ENCODE assay signal across 21 cellular contexts in genomic region chr14:28987516-28987915, GRCh38.
"Had no signal": no experiment of that assay in that cellular context is flagged by ENCODE, and none has a peak within 500 bp of the region (broad histone marks: within the 10 kb centered on the region; RNA-seq: fewer than 3 reads in every experiment).

No MANE protein-coding gene starts in this region.

- ATAC-seq: activated CD8-positive, alpha-beta T cell treated with anti-CD3 and anti-CD28 coated beads for 36 hours; activated naive CD8-positive, alpha-beta T cell treated with anti-CD3 and anti-CD28 coated beads, Interleukin-2, amount 50 U/mL, for 24 hours; naive thymus-derived CD4-positive, alpha-beta T cell; psoas muscle; right cardiac atrium had no signal

- H3K36me3 ChIP-seq: ascending aorta, cardiac muscle cell, neural progenitor cell, tibial nerve had no signal

- H3K27ac Mint-ChIP-seq: activated CD4-positive, alpha-beta T cell treated with anti-CD3 and anti-CD28 coated beads, Interleukin-2, amount 10 ng/mL, durations not matched to agents 24 days and 14 days; activated CD8-positive, alpha-beta T cell treated with anti-CD3 and anti-CD28 coated beads for 36 hours; activated naive CD4-positive, alpha-beta T cell treated with anti-CD3 and anti-CD28 coated beads, Interleukin-2, amount 10 ng/mL, durations not matched to agents 7 days and 5 days; activated naive CD8-positive, alpha-beta T cell treated with anti-CD3 and anti-CD28 coated beads, Interleukin-2, amount 50 U/mL, for 24 hours; memory B cell; naive thymus-derived CD4-positive, alpha-beta T cell; neural progenitor cell; stimulated activated naive CD8-positive, alpha-beta T cell treated with anti-CD3 and anti-CD28 coated beads, Interleukin-15, Interleukin-2, amounts not matched to agents 100 ng/mL and 50 ng/mL, for 24 hours had no signal

- DNase-seq: activated CD4-positive, alpha-beta T cell treated with anti-CD3 and anti-CD28 coated beads, Interleukin-2, amount 10 ng/mL, durations not matched to agents 24 days and 14 days; activated CD8-positive, alpha-beta T cell treated with anti-CD3 and anti-CD28 coated beads for 36 hours; activated naive CD4-positive, alpha-beta T cell treated with anti-CD3 and anti-CD28 coated beads, Interleukin-2, amount 10 ng/mL, durations not matched to agents 7 days and 5 days; activated naive CD8-positive, alpha-beta T cell treated with anti-CD3 and anti-CD28 coated beads, Interleukin-2, amount 50 U/mL, for 24 hours; activated T-cell treated with anti-CD3 and anti-CD28 coated beads, Interleukin-2, amount 50 U/mL, for 1 hour; dermis blood vessel endothelial cell; naive thymus-derived CD4-positive, alpha-beta T cell; psoas muscle; right cardiac atrium; small intestine; stimulated activated CD4-positive, alpha-beta T cell treated with anti-CD3 and anti-CD28 coated beads, Interleukin-15, amount 100 ng/mL, for 24 hours; stimulated activated CD4-positive, alpha-beta T cell treated with anti-CD3 and anti-CD28 coated beads, Interleukin-2, amount 100 ng/mL, for 48 hours; T1000 had no signal

- H3K9me3 ChIP-seq: ascending aorta, psoas muscle, tibial nerve had no signal

- H3K27me3 Mint-ChIP-seq: activated CD4-positive, alpha-beta T cell treated with anti-CD3 and anti-CD28 coated beads, Interleukin-2, amount 10 ng/mL, durations not matched to agents 24 days and 14 days; activated CD8-positive, alpha-beta T cell treated with anti-CD3 and anti-CD28 coated beads for 36 hours; activated naive CD4-positive, alpha-beta T cell treated with anti-CD3 and anti-CD28 coated beads, Interleukin-2, amount 10 ng/mL, durations not matched to agents 7 days and 5 days; activated naive CD8-positive, alpha-beta T cell treated with anti-CD3 and anti-CD28 coated beads, Interleukin-2, amount 50 U/mL, for 24 hours; memory B cell; naive thymus-derived CD4-positive, alpha-beta T cell; stimulated activated naive CD8-positive, alpha-beta T cell treated with anti-CD3 and anti-CD28 coated beads, Interleukin-15, Interleukin-2, amounts not matched to agents 100 ng/mL and 50 ng/mL, for 24 hours had no signal

- H3K4me3 Mint-ChIP-seq: activated CD4-positive, alpha-beta T cell treated with anti-CD3 and anti-CD28 coated beads, Interleukin-2, amount 10 ng/mL, durations not matched to agents 24 days and 14 days; activated CD8-positive, alpha-beta T cell treated with anti-CD3 and anti-CD28 coated beads for 36 hours; activated naive CD4-positive, alpha-beta T cell treated with anti-CD3 and anti-CD28 coated beads, Interleukin-2, amount 10 ng/mL, durations not matched to agents 7 days and 5 days; activated naive CD8-positive, alpha-beta T cell treated with anti-CD3 and anti-CD28 coated beads, Interleukin-2, amount 50 U/mL, for 24 hours; memory B cell; naive thymus-derived CD4-positive, alpha-beta T cell; neural progenitor cell; stimulated activated naive CD8-positive, alpha-beta T cell treated with anti-CD3 and anti-CD28 coated beads, Interleukin-15, Interleukin-2, amounts not matched to agents 100 ng/mL and 50 ng/mL, for 24 hours had no signal

- H3K36me3 Mint-ChIP-seq: activated naive CD4-positive, alpha-beta T cell treated with anti-CD3 and anti-CD28 coated beads, Interleukin-2, amount 10 ng/mL, durations not matched to agents 7 days and 5 days; memory B cell; neural progenitor cell had no signal

- H3K4me2 ChIP-seq: neural progenitor cell had no signal

- H3K4me3 ChIP-seq: ascending aorta, cardiac muscle cell, neural progenitor cell, psoas muscle, tibial nerve had no signal

- H3K27ac ChIP-seq: ascending aorta, cardiac muscle cell, epithelial cell of prostate, neural progenitor cell, psoas muscle, tibial nerve had no signal

- H3K9me3 Mint-ChIP-seq: neural progenitor cell had no signal

- H2AFZ ChIP-seq: neural progenitor cell had no signal

- H3K27me3 ChIP-seq: ascending aorta, cardiac muscle cell, neural progenitor cell, tibial nerve had no signal

- H3K4me1 ChIP-seq: ascending aorta, neural progenitor cell, psoas muscle, tibial nerve had no signal

- FAIRE-seq: small intestine, urothelium cell line had no signal

- H3K4me1 Mint-ChIP-seq: activated CD4-positive, alpha-beta T cell treated with anti-CD3 and anti-CD28 coated beads, Interleukin-2, amount 10 ng/mL, durations not matched to agents 24 days and 14 days; activated naive CD4-positive, alpha-beta T cell treated with anti-CD3 and anti-CD28 coated beads, Interleukin-2, amount 10 ng/mL, durations not matched to agents 7 days and 5 days; activated naive CD8-positive, alpha-beta T cell treated with anti-CD3 and anti-CD28 coated beads, Interleukin-2, amount 50 U/mL, for 24 hours; memory B cell; naive thymus-derived CD4-positive, alpha-beta T cell; neural progenitor cell had no signal

- H3K9ac ChIP-seq: neural progenitor cell had no signal
